25 cellular contexts compared by ENCODE assay signal in the genomic region with DNA sequence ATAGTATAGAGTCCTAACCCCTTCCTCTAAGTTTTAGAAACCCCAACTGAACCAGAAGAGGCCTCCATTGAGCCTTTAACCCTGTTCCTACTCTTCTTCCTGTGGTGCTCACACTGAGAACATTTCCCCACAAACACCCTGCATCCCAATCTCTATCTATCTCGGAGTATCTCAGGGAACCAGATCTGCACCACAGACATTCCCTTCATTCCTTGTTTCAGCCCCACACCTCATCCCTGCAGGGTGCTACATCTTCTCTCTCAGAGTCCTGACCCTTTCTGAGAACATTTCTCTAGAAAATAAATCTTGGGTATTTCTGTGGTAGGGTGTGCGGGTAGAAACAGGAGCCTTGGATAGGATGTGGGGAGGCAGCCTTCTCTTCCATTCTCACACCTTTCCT.
"Had no signal": no experiment of that assay in that cellular context is flagged by ENCODE, and none has a peak within 500 bp of the region (broad histone marks: within the 10 kb centered on the region; RNA-seq: fewer than 3 reads in every experiment).

No MANE protein-coding gene starts in this region.

- H3K36me3 ChIP-seq: prostate gland, right atrium auricular region, stomach, thyroid gland had no signal

- ATAC-seq: effector memory CD8-positive, alpha-beta T cell; left lobe of liver; naive thymus-derived CD4-positive, alpha-beta T cell; sciatic nerve; stimulated activated effector memory CD8-positive, alpha-beta T cell treated with anti-CD3 and anti-CD28 coated beads, Interleukin-12 subunit alpha, Interleukin-12 subunit beta, amount 100 ng/mL, for 72 hours had no signal

- H3K9me3 ChIP-seq: prostate gland, right atrium auricular region, stomach, thyroid gland had no signal

- H3K4me1 Mint-ChIP-seq: naive thymus-derived CD4-positive, alpha-beta T cell; stimulated activated effector memory CD8-positive, alpha-beta T cell treated with anti-CD3 and anti-CD28 coated beads, Interleukin-12 subunit alpha, Interleukin-12 subunit beta, amount 100 ng/mL, for 72 hours had no signal

- H3K27ac ChIP-seq: coronary artery, prostate gland, right atrium auricular region, stomach, thyroid gland had no signal

- H3K4me1 ChIP-seq: prostate gland, right atrium auricular region, thyroid gland had no signal

- H3K9me3 Mint-ChIP-seq: effector memory CD8-positive, alpha-beta T cell; memory B cell; naive thymus-derived CD4-positive, alpha-beta T cell; nephron; stimulated activated effector memory CD8-positive, alpha-beta T cell treated with anti-CD3 and anti-CD28 coated beads, Interleukin-12 subunit alpha, Interleukin-12 subunit beta, amount 100 ng/mL, for 72 hours had no signal

- FAIRE-seq: endometrium, frontal cortex, keratinocyte had no signal

- H3K27me3 ChIP-seq: right atrium auricular region, stomach, thyroid gland had no signal

- H3K36me3 Mint-ChIP-seq: memory B cell; naive thymus-derived CD4-positive, alpha-beta T cell; stimulated activated effector memory CD8-positive, alpha-beta T cell treated with anti-CD3 and anti-CD28 coated beads, Interleukin-12 subunit alpha, Interleukin-12 subunit beta, amount 100 ng/mL, for 72 hours had no signal

- H3K4me3 Mint-ChIP-seq: effector memory CD8-positive, alpha-beta T cell; memory B cell; naive thymus-derived CD4-positive, alpha-beta T cell; nephron; stimulated activated effector memory CD8-positive, alpha-beta T cell treated with anti-CD3 and anti-CD28 coated beads, Interleukin-12 subunit alpha, Interleukin-12 subunit beta, amount 100 ng/mL, for 72 hours had no signal

- H3K4me2 ChIP-seq: smooth muscle cell had no signal

- H3K27ac Mint-ChIP-seq: effector memory CD8-positive, alpha-beta T cell; memory B cell; naive thymus-derived CD4-positive, alpha-beta T cell; nephron; stimulated activated effector memory CD8-positive, alpha-beta T cell treated with anti-CD3 and anti-CD28 coated beads, Interleukin-12 subunit alpha, Interleukin-12 subunit beta, amount 100 ng/mL, for 72 hours had no signal

- H3K4me3 ChIP-seq: coronary artery, lung, prostate gland, right atrium auricular region, smooth muscle cell, stomach, thyroid gland had no signal

- H3K27me3 Mint-ChIP-seq: memory B cell had no signal

- DNase-seq: effector memory CD8-positive, alpha-beta T cell; hypothalamus; midbrain; naive thymus-derived CD4-positive, alpha-beta T cell; nucleus accumbens; stimulated activated CD4-positive, alpha-beta T cell treated with anti-CD3 and anti-CD28 coated beads, Interleukin-12 subunit alpha, Interleukin-12 subunit beta, amount 100 ng/mL, for 4 hours; stimulated activated CD4-positive, alpha-beta T cell treated with anti-CD3 and anti-CD28 coated beads, Interleukin-1b, Interleukin-23, amount 100 ng/mL, for 48 hours; stimulated activated CD4-positive, alpha-beta T cell treated with anti-CD3 and anti-CD28 coated beads, Interleukin-4, amount 100 ng/mL, for 24 hours; stimulated activated naive CD4-positive, alpha-beta T cell treated with Interleukin-2 at 50 U/mL for 16 hours; stomach; thyroid gland; trophoblast cell had no signal
